ENCODE assay signal across 1 cellular context in genomic region chr9:22005700-22006605, GRCh38.
TF ChIP-seq lines count a peak whose summit lies in the region.

No MANE protein-coding gene starts in this region.

TF ChIP-seq in IMR-90, 13 proteins besides CTCF, POLR2A, EP300 and RAD21:
- no peak for TF ChIP-seq ELK1 (IDR thresholded peaks at IDR 0.05; ENCODE audit: borderline replicate concordance, low read depth, low read length)
- TF ChIP-seq CEBPB (IDR thresholded peaks at IDR 0.05; ENCODE audit: low read depth, low read length) = 0 out of 2 replicates have a peak, but pooled peaks have one; percentile 7
